Comparison of ENCODE assay signal across 9 cellular contexts in genomic region chr3:27943106-27943505, GRCh38.
DNase-seq lines count a peak whose midpoint lies in the region; ATAC-seq, FAIRE-seq and TF ChIP-seq lines count a peak whose summit lies in the region.
"Had no signal": no experiment of that assay in that cellular context is flagged by ENCODE, and none has a peak within 500 bp of the region (broad histone marks: within the 10 kb centered on the region; RNA-seq: fewer than 3 reads in every experiment).

No MANE protein-coding gene starts in this region.

- FAIRE-seq in GM19239 (lab: Jason Lieb, UNC) = no peak

- H3K9ac ChIP-seq in OCI-LY1 (ENCODE audit: low read length) = no peak overlapping the region

- no peaks in the 10 kb centered on the region for H3F3A ChIP-seq in OCI-LY1 (ENCODE audit: insufficient read depth, low read length)

- no peaks in the 10 kb centered on the region for H3K9me2 ChIP-seq in OCI-LY1 (ENCODE audit: low read depth, low read length)

- H3K27ac ChIP-seq in OCI-LY1 (ENCODE audit: low read depth, low read length, poor library complexity, severe bottlenecking) = no peak overlapping the region

- DNase-seq in ACHN (peak; percentile 10), GM10266 (ENCODE audit: extremely low spot score) (no peak), fibroblast of mammary gland (ENCODE audit: low read depth) (peak; percentile 36), GM19239 (ENCODE audit: insufficient read length, low spot score) (no peak)
- DNase-seq: effector CD8-positive, alpha-beta T cell had no signal

- ATAC-seq in GM21390 (IDR thresholded peaks at IDR 0.05; ENCODE audit: unreplicated experiment) (no peak), GM18868 (IDR thresholded peaks at IDR 0.05; ENCODE audit: unreplicated experiment) (no peak), HG02798 (IDR thresholded peaks at IDR 0.05; ENCODE audit: poor library complexity, unreplicated experiment) (no peak)

- H3K79me2 ChIP-seq in OCI-LY1 (ENCODE audit: insufficient read depth, low read length) = no peaks in the 10 kb centered on the region

- no peaks in the 10 kb centered on the region for H3K4me1 ChIP-seq in OCI-LY1 (ENCODE audit: insufficient read depth, low read length, severe bottlenecking)

- H3K36me3 ChIP-seq in OCI-LY1 (ENCODE audit: insufficient read depth, low read length) = no peaks in the 10 kb centered on the region

- TF ChIP-seq CTCF in GM10266 (IDR thresholded peaks at IDR 0.05; ENCODE audit: control insufficient read depth, insufficient read depth, low read depth, missing control alignments) (peak; percentile 15), OCI-LY1 (IDR thresholded peaks at IDR 0.05; ENCODE audit: low read length) (peak; percentile 16; the same call in 1 of the 2 replicates), fibroblast of mammary gland (conservative IDR thresholded peaks at IDR 0.05; ENCODE audit: control insufficient read depth, insufficient read depth, low read depth, low read length) (peak; percentile 50)

- H4K20me1 ChIP-seq in OCI-LY1 (ENCODE audit: insufficient read depth, low read length) = no peaks in the 10 kb centered on the region

- in situ Hi-C loops in ACHN (cut with HindIII; ENCODE audit: low pct_ligation_motif_present, low pct_unique_long_range_greater_than_20kb, low sequenced_read_pairs) = no loop called here

- H3K4me2 ChIP-seq in OCI-LY1 (ENCODE audit: low read length) = no peak overlapping the region

- no peaks in the 10 kb centered on the region for H3K9me3 ChIP-seq in OCI-LY1 (ENCODE audit: low read length)

- H2AFZ ChIP-seq in OCI-LY1 (ENCODE audit: low read length) = no peak overlapping the region

- no peak overlapping the region for H3K4me3 ChIP-seq in OCI-LY1 (ENCODE audit: low read depth, low read length, poor library complexity, severe bottlenecking)
- H3K4me3 ChIP-seq in fibroblast of mammary gland (ENCODE audit: control insufficient read depth, low read depth, low read length) = no peak overlapping the region

- H3K27me3 ChIP-seq in OCI-LY1 (ENCODE audit: insufficient read depth, low read length) = no peaks in the 10 kb centered on the region

Comparison
In these comparisons a context has a peak if more than half of its experiments do, and no peak if none do; other contexts are left out.
1. DNase-seq: peak in ACHN (single experiment) and fibroblast of mammary gland (single experiment); none in GM10266 (single experiment) and GM19239 (single experiment).
2. Peak in every context shown above with its lines, with median percentiles within 50 percentile points of each other: CTCF ChIP-seq.